ENCODE assay signal across 12 cellular contexts in the genomic region with DNA sequence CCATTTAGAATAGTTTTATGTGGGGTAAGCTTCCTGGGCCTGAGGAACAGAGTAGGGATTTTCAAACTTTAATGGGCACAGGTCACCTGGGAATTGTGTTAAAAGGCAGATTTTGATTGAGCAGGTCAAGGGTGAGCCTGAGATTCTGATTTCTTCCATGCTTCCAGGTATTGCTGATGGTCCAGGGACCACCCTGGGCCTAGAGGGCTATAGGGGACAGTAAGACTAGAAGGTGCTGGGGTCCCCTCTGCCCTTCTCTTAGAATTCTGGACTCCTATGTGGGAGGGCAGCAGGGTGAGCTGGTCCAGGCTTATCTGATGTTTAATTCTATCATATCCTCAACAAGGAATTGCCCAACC. TPM values are rescaled to one million over a fixed set of nuclear protein-coding genes. Genes with fewer than 3 reads are reported as not detected.
DNase-seq lines count a peak whose midpoint lies in the region; ATAC-seq and TF ChIP-seq lines count a peak whose summit lies in the region.
"Had no signal": no experiment of that assay in that cellular context is flagged by ENCODE, and none has a peak within 500 bp of the region (broad histone marks: within the 10 kb centered on the region; RNA-seq: fewer than 3 reads in every experiment).

No MANE protein-coding gene starts in this region.

- peak overlapping the region; percentile 86 for H3K4me3 Mint-ChIP-seq in nephron progenitor cell

- peaks cover 22% of the 10 kb centered on the region for H3K36me3 Mint-ChIP-seq in nephron progenitor cell (ENCODE audit: low read depth)

- H3K4me1 ChIP-seq in right atrium auricular region (peaks cover 0 to 58% of the 10 kb centered on the region in 2 donors), upper lobe of right lung (peaks cover 26% of the 10 kb centered on the region), left lung (peaks cover 28 to 35% of the 10 kb centered on the region in 2 donors)

- no peak for DNase-seq in right atrium auricular region (ENCODE audit: low spot score)
- no peak for DNase-seq in left ventricle myocardium superior
- no peak for DNase-seq in nephron progenitor cell
- DNase-seq in upper lobe of right lung: no peak
- no peak for DNase-seq in left lung
- no peak for DNase-seq in H7
- DNase-seq: activated CD4-positive, alpha-beta T cell treated with anti-CD3 and anti-CD28 coated beads for 1 hour; NCI-H2081 treated with DMSO at 0.1 percent for 48 hours had no signal

- H3K4me3 ChIP-seq in right atrium auricular region (no peak overlapping the region), upper lobe of right lung (no peak overlapping the region), left lung (no peak overlapping the region), H7 (ENCODE audit: insufficient read depth, low read depth, low read length) (no peak overlapping the region)
- H3K4me3 ChIP-seq: lung had no signal

- H3K4me1 Mint-ChIP-seq in nephron progenitor cell: peaks cover 71% of the 10 kb centered on the region

- H3K9me3 Mint-ChIP-seq in nephron progenitor cell: no peaks in the 10 kb centered on the region

- intact Hi-C loops in left ventricle myocardium superior (cut with micrococcal nuclease): no loop called here
- intact Hi-C loops in upper lobe of right lung (cut with DNase I): no loop called here
- intact Hi-C loops in left lung (cut with DNase I): no loop called here

- ATAC-seq in left ventricle myocardium superior: no peak
- no peak for ATAC-seq in upper lobe of right lung
- no peak for ATAC-seq in left lung
- ATAC-seq in GM19467 (IDR thresholded peaks at IDR 0.05; ENCODE audit: unreplicated experiment): no peak

- no peaks in the 10 kb centered on the region for H3K9me3 ChIP-seq in right atrium auricular region
- no peaks in the 10 kb centered on the region for H3K9me3 ChIP-seq in upper lobe of right lung
- no peaks in the 10 kb centered on the region for H3K9me3 ChIP-seq in left lung

- H3K27me3 Mint-ChIP-seq in nephron progenitor cell (ENCODE audit: low read depth, poor library complexity): peaks cover 8% of the 10 kb centered on the region

- H3K27ac Mint-ChIP-seq in nephron progenitor cell: peak overlapping the region; percentile 28

- TF ChIP-seq CTCF in right atrium auricular region (IDR thresholded peaks at IDR 0.05) (no peak), nephron progenitor cell (IDR thresholded peaks at IDR 0.05) (no peak), upper lobe of right lung (IDR thresholded peaks at IDR 0.05) (no peak), left lung (IDR thresholded peaks at IDR 0.05) (no peak)

- no peaks in the 10 kb centered on the region for H3K27me3 ChIP-seq in right atrium auricular region
- H3K27me3 ChIP-seq in upper lobe of right lung: no peaks in the 10 kb centered on the region
- peaks cover 0 to 50% of the 10 kb centered on the region in 2 donors for H3K27me3 ChIP-seq in left lung
- H3K27me3 ChIP-seq in H7 (ENCODE audit: control insufficient read depth, insufficient read depth, low read length): no peaks in the 10 kb centered on the region

- peaks cover 14% of the 10 kb centered on the region for H3K36me3 ChIP-seq in right atrium auricular region
- H3K36me3 ChIP-seq in upper lobe of right lung: peaks cover 7% of the 10 kb centered on the region
- peaks cover 0 to 18% of the 10 kb centered on the region in 2 donors for H3K36me3 ChIP-seq in left lung
- H3K36me3 ChIP-seq in H7 (replicated peaks; ENCODE audit: control insufficient read depth, insufficient read depth, low read length): peaks cover 28% of the 10 kb centered on the region

- H3K27ac ChIP-seq in right atrium auricular region: peak overlapping the region; percentile 88 to 95
- H3K27ac ChIP-seq in cingulate gyrus (ENCODE audit: low read depth, low read length): peak overlapping the region; percentile 97
- peak overlapping the region; percentile 3 for H3K27ac ChIP-seq in upper lobe of right lung
- H3K27ac ChIP-seq in left lung: peak overlapping the region in 1 of 2 donors; percentile 27

RNA-seq across cellular contexts. Expression of gene DDR1, which starts 2.6 kb away (rescaled TPM):
- total RNA-seq in right atrium auricular region: 100 to 1,000 TPM in 1 of 2 donors, 10 to 100 TPM in 1; 61.7 to 106 TPM
- 25.7 TPM for total RNA-seq in left ventricle myocardium superior
- total RNA-seq in upper lobe of right lung: 102 TPM
- 100 to 1,000 TPM in 1 of 2 donors, 10 to 100 TPM in 1; 77.9 to 148 TPM for total RNA-seq in left lung
- total RNA-seq in H7 (2014; rRNA removed; shearing (Covaris generic)): 117 and 127 TPM in 2 replicates

RNA-seq across cellular contexts. Expression of gene GTF2H4, which starts 21.1 kb away (rescaled TPM):
- total RNA-seq in right atrium auricular region: 1 to 10 TPM; 3.6 to 4.0 TPM
- total RNA-seq in left ventricle myocardium superior: 21.4 TPM
- total RNA-seq in upper lobe of right lung: 44.6 TPM
- 10 to 100 TPM; 29.5 to 34.2 TPM for total RNA-seq in left lung
- total RNA-seq in H7 (2014; rRNA removed; shearing (Covaris generic)): 30.5 and 30.9 TPM in 2 replicates

RNA-seq across cellular contexts. Expression of gene VARS2, which starts 27.2 kb away (rescaled TPM):
- total RNA-seq in right atrium auricular region (10 to 100 TPM; 12.1 to 13.6 TPM), left ventricle myocardium superior (18.2 TPM), upper lobe of right lung (28.7 TPM), left lung (10 to 100 TPM; 34.0 to 40.3 TPM)
- total RNA-seq in H7 (2014; rRNA removed; shearing (Covaris generic)): 54.4 and 60.5 TPM in 2 replicates

RNA-seq across cellular contexts. Expression of gene SFTA2, which starts 45.1 kb away (rescaled TPM):
- not detected for total RNA-seq in right atrium auricular region
- total RNA-seq in left ventricle myocardium superior: not detected
- 369 TPM for total RNA-seq in upper lobe of right lung
- total RNA-seq in left lung: 100 to 1,000 TPM; 213 to 384 TPM
- total RNA-seq in H7 (2014; rRNA removed; shearing (Covaris generic)): not detected in 2 replicates
- total RNA-seq: HT1080 had no signal

RNA-seq across cellular contexts. Expression of gene MUCL3, which starts 53.9 kb away (rescaled TPM):
- not detected for total RNA-seq in right atrium auricular region
- total RNA-seq in left ventricle myocardium superior: not detected
- total RNA-seq in upper lobe of right lung: 4.6 TPM
- total RNA-seq in left lung: 1 to 10 TPM; 2.5 to 4.0 TPM
- total RNA-seq in H7 (2014; rRNA removed; shearing (Covaris generic)): not detected in 2 replicates
- total RNA-seq: HT1080 had no signal
